ENCODE assay signal across 32 cellular contexts in genomic region chrX:125398959-125399440, GRCh38.
"Had no signal": no experiment of that assay in that cellular context is flagged by ENCODE, and none has a peak within 500 bp of the region (broad histone marks: within the 10 kb centered on the region; RNA-seq: fewer than 3 reads in every experiment).

No MANE protein-coding gene starts in this region.

- H3K27me3 ChIP-seq: gastrocnemius medialis, hepatocyte, pancreas, uterus had no signal

- H3K4me1 ChIP-seq: gastrocnemius medialis, pancreas, prostate gland, uterus had no signal

- H3K4me3 ChIP-seq: gastrocnemius medialis, hepatocyte, pancreas, prostate gland, skin epidermis, uterus had no signal

- H3K79me2 ChIP-seq: hepatocyte had no signal

- H3K27ac Mint-ChIP-seq: activated CD4-positive, alpha-beta T cell treated with anti-CD3 and anti-CD28 coated beads for 36 hours; activated naive CD4-positive, alpha-beta T cell treated with anti-CD3 and anti-CD28 coated beads, Interleukin-2, amount 50 U/mL, for 72 hours; activated T-cell treated with anti-CD3 and anti-CD28 coated beads, Interleukin-2, amount 50 U/mL, for 72 hours; mesothelial cell of epicardium; naive B cell; nephron progenitor cell; stimulated activated effector memory CD8-positive, alpha-beta T cell treated with anti-CD3 and anti-CD28 coated beads, Interleukin-12 subunit alpha, Interleukin-12 subunit beta, amount 100 ng/mL, for 72 hours; stimulated activated naive CD8-positive, alpha-beta T cell treated with anti-CD3 and anti-CD28 coated beads, Interleukin-15, Interleukin-2, amounts not matched to agents 100 ng/mL and 50 ng/mL, for 24 hours; type B pancreatic cell had no signal

- H3K4me2 ChIP-seq: hepatocyte had no signal

- H3K36me3 Mint-ChIP-seq: activated naive CD4-positive, alpha-beta T cell treated with anti-CD3 and anti-CD28 coated beads, Interleukin-2, amount 50 U/mL, for 72 hours; mesothelial cell of epicardium; naive B cell; stimulated activated effector memory CD8-positive, alpha-beta T cell treated with anti-CD3 and anti-CD28 coated beads, Interleukin-12 subunit alpha, Interleukin-12 subunit beta, amount 100 ng/mL, for 72 hours; type B pancreatic cell had no signal

- H3K27ac ChIP-seq: gastrocnemius medialis, hepatocyte, pancreas, prostate gland, skin epidermis, uterus had no signal

- H2AFZ ChIP-seq: hepatocyte had no signal

- H3K9me3 Mint-ChIP-seq: activated naive CD4-positive, alpha-beta T cell treated with anti-CD3 and anti-CD28 coated beads, Interleukin-2, amount 50 U/mL, for 72 hours; activated T-cell treated with anti-CD3 and anti-CD28 coated beads, Interleukin-2, amount 50 U/mL, for 72 hours; mesothelial cell of epicardium; stimulated activated effector memory CD8-positive, alpha-beta T cell treated with anti-CD3 and anti-CD28 coated beads, Interleukin-12 subunit alpha, Interleukin-12 subunit beta, amount 100 ng/mL, for 72 hours; stimulated activated naive CD8-positive, alpha-beta T cell treated with anti-CD3 and anti-CD28 coated beads, Interleukin-15, Interleukin-2, amounts not matched to agents 100 ng/mL and 50 ng/mL, for 24 hours; type B pancreatic cell had no signal

- H3K9me3 ChIP-seq: gastrocnemius medialis, pancreas, prostate gland, uterus had no signal

- H3K4me3 Mint-ChIP-seq: activated CD4-positive, alpha-beta T cell treated with anti-CD3 and anti-CD28 coated beads for 36 hours; activated T-cell treated with anti-CD3 and anti-CD28 coated beads, Interleukin-2, amount 50 U/mL, for 72 hours; mesothelial cell of epicardium; naive B cell; nephron progenitor cell; stimulated activated effector memory CD8-positive, alpha-beta T cell treated with anti-CD3 and anti-CD28 coated beads, Interleukin-12 subunit alpha, Interleukin-12 subunit beta, amount 100 ng/mL, for 72 hours; stimulated activated naive CD8-positive, alpha-beta T cell treated with anti-CD3 and anti-CD28 coated beads, Interleukin-15, Interleukin-2, amounts not matched to agents 100 ng/mL and 50 ng/mL, for 24 hours; type B pancreatic cell had no signal

- FAIRE-seq: colon, keratinocyte, pancreas had no signal

- H3K27me3 Mint-ChIP-seq: activated CD4-positive, alpha-beta T cell treated with anti-CD3 and anti-CD28 coated beads for 36 hours; naive B cell; stimulated activated naive CD8-positive, alpha-beta T cell treated with anti-CD3 and anti-CD28 coated beads, Interleukin-15, Interleukin-2, amounts not matched to agents 100 ng/mL and 50 ng/mL, for 24 hours had no signal

- ATAC-seq: activated CD4-positive, alpha-beta T cell treated with anti-CD3 and anti-CD28 coated beads for 36 hours; activated naive CD4-positive, alpha-beta T cell treated with anti-CD3 and anti-CD28 coated beads, Interleukin-2, amount 50 U/mL, for 72 hours; activated T-cell treated with anti-CD3 and anti-CD28 coated beads, Interleukin-2, amount 50 U/mL, for 72 hours; gastrocnemius medialis; left cardiac atrium; pancreas; sciatic nerve; stimulated activated effector memory CD8-positive, alpha-beta T cell treated with anti-CD3 and anti-CD28 coated beads, Interleukin-12 subunit alpha, Interleukin-12 subunit beta, amount 100 ng/mL, for 72 hours had no signal

- H3K36me3 ChIP-seq: gastrocnemius medialis, pancreas, prostate gland, uterus had no signal

- DNase-seq: activated CD4-positive, alpha-beta T cell treated with anti-CD3 and anti-CD28 coated beads for 36 hours; activated CD4-positive, alpha-beta T cell treated with anti-CD3 and anti-CD28 coated beads, Interleukin-2, amount 50 U/mL, for 4 hours; activated CD4-positive, CD25-positive, alpha-beta regulatory T cell; activated naive CD4-positive, alpha-beta T cell; activated T-cell treated with anti-CD3 and anti-CD28 coated beads for 4 hours; activated T-cell treated with anti-CD3 and anti-CD28 coated beads, Interleukin-2, amount 50 U/mL, for 72 hours; dermis blood vessel endothelial cell; effector CD4-positive, alpha-beta T cell; gastrocnemius medialis; left cardiac atrium; mammary epithelial cell; naive B cell; nephron progenitor cell; nucleus accumbens; pancreas; retina; stimulated activated CD4-positive, alpha-beta T cell treated with anti-CD3 and anti-CD28 coated beads, Interleukin-12 subunit alpha, Interleukin-12 subunit beta, amount 100 ng/mL, for 4 hours; stimulated activated CD4-positive, alpha-beta T cell treated with anti-CD3 and anti-CD28 coated beads, Interleukin-4, amount 100 ng/mL, for 24 hours; substantia nigra; T-helper 9 cell; uterus had no signal

- H3K4me1 Mint-ChIP-seq: activated CD4-positive, alpha-beta T cell treated with anti-CD3 and anti-CD28 coated beads for 36 hours; naive B cell; stimulated activated effector memory CD8-positive, alpha-beta T cell treated with anti-CD3 and anti-CD28 coated beads, Interleukin-12 subunit alpha, Interleukin-12 subunit beta, amount 100 ng/mL, for 72 hours had no signal
